ENCODE assay signal across 23 cellular contexts in the genomic region with DNA sequence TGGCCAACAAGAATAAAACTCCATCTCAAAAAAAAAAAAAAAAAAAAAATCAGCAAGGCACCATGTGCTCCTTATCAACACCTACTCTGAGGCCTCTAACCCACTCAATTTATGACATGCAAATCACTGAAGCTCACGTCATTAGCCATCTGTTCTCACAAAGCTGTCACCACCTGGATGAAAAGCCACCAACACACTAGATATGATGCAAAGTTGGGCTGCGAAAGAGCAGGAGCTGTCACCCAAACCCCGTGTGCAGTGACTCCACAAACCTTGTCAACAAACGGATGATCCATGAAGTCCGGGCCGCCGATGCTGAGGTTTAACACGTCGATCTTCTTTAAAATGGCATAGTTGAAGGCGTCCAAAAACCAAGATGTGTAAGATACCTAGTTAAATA. TPM values are rescaled to one million over a fixed set of nuclear protein-coding genes. Genes with fewer than 3 reads are reported as not detected.
A peak's percentile ranks its signal among the peaks of the same experiment; 100 is the strongest.
DNase-seq lines count a peak whose midpoint lies in the region; ATAC-seq and TF ChIP-seq lines count a peak whose summit lies in the region.
"Had no signal": no experiment of that assay in that cellular context is flagged by ENCODE, and none has a peak within 500 bp of the region (broad histone marks: within the 10 kb centered on the region; RNA-seq: fewer than 3 reads in every experiment).

No MANE protein-coding gene starts in this region.

- ATAC-seq in GM21360 (IDR thresholded peaks at IDR 0.05; ENCODE audit: unreplicated experiment), result no peak
- ATAC-seq: activated T-helper 17 cell treated with anti-CD3 and anti-CD28 coated beads, Interleukin-2, amount 50 U/mL, for 72 hours; naive thymus-derived CD4-positive, alpha-beta T cell; right lobe of liver; SK-N-SH treated with all-trans-retinoic acid at 6 μM for 48 hours had no signal

- intact Hi-C loops in uterus (cut with DNase I; ENCODE audit: low total_unique reads), result no loop called here

- H3K36me3 Mint-ChIP-seq in progenitor cell of endocrine pancreas (ENCODE audit: insufficient read depth), result peaks cover 33% of the 10 kb centered on the region

- H3K9me3 ChIP-seq in HEK293 (ENCODE audit: control insufficient read depth, insufficient read depth, low read depth, low read length) (no peaks in the 10 kb centered on the region), uterus (no peaks in the 10 kb centered on the region)
- H3K9me3 ChIP-seq: right lobe of liver, upper lobe of left lung had no signal

- H3K9me3 Mint-ChIP-seq in progenitor cell of endocrine pancreas (ENCODE audit: low read depth), result no peaks in the 10 kb centered on the region
- H3K9me3 Mint-ChIP-seq: activated T-helper 17 cell treated with anti-CD3 and anti-CD28 coated beads, Interleukin-2, amount 50 U/mL, for 72 hours; naive thymus-derived CD4-positive, alpha-beta T cell had no signal

- no peaks in the 10 kb centered on the region; the same call in 1 of the 2 replicates for H3K4me1 ChIP-seq in HEK293 (ENCODE audit: control insufficient read depth, insufficient read depth, low read length)
- no peaks in the 10 kb centered on the region for H3K4me1 ChIP-seq in uterus

- H3K27ac ChIP-seq in HEK293 (ENCODE audit: extremely low read depth, low read depth, low read length) (no peak overlapping the region), uterus (no peak overlapping the region), coronary artery (no peak overlapping the region)
- H3K27ac ChIP-seq: right lobe of liver, upper lobe of left lung had no signal

- peak; percentile 38 to 64 for DNase-seq in NCI-H526 (lab: John Stamatoyannopoulos, UW)
- DNase-seq in cerebellum (ENCODE audit: low spot score), result peak; percentile 83
- DNase-seq in progenitor cell of endocrine pancreas (ENCODE audit: low spot score, unreplicated experiment), result no peak
- no peak for DNase-seq in uterus
- no peak for DNase-seq in coronary artery (ENCODE audit: low spot score)
- DNase-seq: activated CD4-positive, alpha-beta T cell treated with anti-CD3 and anti-CD28 coated beads, Interleukin-2, amount 50 U/mL, for 4 hours; activated CD8-positive, alpha-beta memory T cell treated with anti-CD3 and anti-CD28 coated beads, Interleukin-2, amount 50 U/mL, for 4 hours; H7; KG1; mesendoderm; naive thymus-derived CD4-positive, alpha-beta T cell; NCI-H1930; right lobe of liver; stimulated activated CD4-positive, alpha-beta T cell treated with anti-CD3 and anti-CD28 coated beads, Interleukin-15, amount 100 ng/mL, for 24 hours; upper lobe of left lung had no signal

- H3K27ac Mint-ChIP-seq in progenitor cell of endocrine pancreas, result peak overlapping the region; percentile 30
- H3K27ac Mint-ChIP-seq: activated T-helper 17 cell treated with anti-CD3 and anti-CD28 coated beads, Interleukin-2, amount 50 U/mL, for 72 hours had no signal

- no peak for TF ChIP-seq CTCF in HEK293 (tag by site-specific recombination; IDR thresholded peaks at IDR 0.05)
- TF ChIP-seq CTCF in progenitor cell of endocrine pancreas (IDR thresholded peaks at IDR 0.05; ENCODE audit: unreplicated experiment), result no peak
- TF ChIP-seq CTCF in uterus (IDR thresholded peaks at IDR 0.05), result no peak
- no peak for TF ChIP-seq CTCF in coronary artery (IDR thresholded peaks at IDR 0.05)

- H3K4me3 ChIP-seq in HEK293 (ENCODE audit: low read depth, low read length) (no peak overlapping the region), uterus (no peak overlapping the region), coronary artery (no peak overlapping the region)
- H3K4me3 ChIP-seq: right lobe of liver, upper lobe of left lung had no signal

- CTCF ChIA-PET in HEK293 (lab: Yijun Ruan, JAX), result interaction anchor here (0.6 to 2.4 kb wide), 3 partner anchors 12 to 84 kb away, joined by 3 to 6 read pairs (median 4); no protein-coding TSS in a partner anchor

- no peaks in the 10 kb centered on the region for H3K27me3 Mint-ChIP-seq in progenitor cell of endocrine pancreas
- H3K27me3 Mint-ChIP-seq: activated T-helper 17 cell treated with anti-CD3 and anti-CD28 coated beads, Interleukin-2, amount 50 U/mL, for 72 hours; naive thymus-derived CD4-positive, alpha-beta T cell had no signal

- TF ChIP-seq POLR2A in uterus (IDR thresholded peaks at IDR 0.05), result no peak

- H3K36me3 ChIP-seq in HEK293 (ENCODE audit: control insufficient read depth in 2 of 2, insufficient read depth in 1 of 2, low read length in 2 of 2), result peaks cover 8 to 98% of the 10 kb centered on the region in 2 experiments
- H3K36me3 ChIP-seq in uterus, result no peaks in the 10 kb centered on the region

- POLR2A ChIA-PET in HEK293 (lab: Yijun Ruan, JAX), result no interaction called here

- no peaks in the 10 kb centered on the region for H3K27me3 ChIP-seq in uterus
- H3K27me3 ChIP-seq: right lobe of liver, upper lobe of left lung had no signal

- H3K4me1 Mint-ChIP-seq in progenitor cell of endocrine pancreas (ENCODE audit: low read depth), result peaks cover 9% of the 10 kb centered on the region

- no peak overlapping the region for H3K4me3 Mint-ChIP-seq in progenitor cell of endocrine pancreas (ENCODE audit: low read depth)
- H3K4me3 Mint-ChIP-seq: activated T-helper 17 cell treated with anti-CD3 and anti-CD28 coated beads, Interleukin-2, amount 50 U/mL, for 72 hours; naive thymus-derived CD4-positive, alpha-beta T cell had no signal

TF ChIP-seq in HEK293, 187 proteins besides CTCF, POLR2A, EP300 and RAD21:
- TF ChIP-seq EGR2 (tag by site-specific recombination; IDR thresholded peaks at IDR 0.05; ENCODE audit: low read depth), result peak; percentile 28; the same call in 1 of the 2 replicates
- no peak for TF ChIP-seq KLF9 (tag by site-specific recombination; IDR thresholded peaks at IDR 0.05; ENCODE audit: low read depth)
- 0 out of 2 replicates have a peak, but pooled peaks have one; percentile 28 for TF ChIP-seq ZFHX2 (tag by site-specific recombination; conservative IDR thresholded peaks at IDR 0.05)

RNA-seq across cellular contexts. Expression of gene MBTPS1, which starts 25.3 kb away (rescaled TPM):
- 94.9 TPM for total RNA-seq in cerebellum
- 94.7 and 98.9 TPM in 2 replicates for total RNA-seq in progenitor cell of endocrine pancreas
- 100 to 1,000 TPM in 3 of 4 donors, 10 to 100 TPM in 1; 63.0 to 162 (median 112) TPM for total RNA-seq in uterus

RNA-seq across cellular contexts. Expression of gene SLC38A8, which starts 48.9 kb away (rescaled TPM):
- 0.45 TPM for total RNA-seq in cerebellum
- total RNA-seq in progenitor cell of endocrine pancreas, result 0.24 and 0.80 TPM in 2 replicates
- 1 to 10 TPM in 1 of 4 donors, not detected in 3; 1.3 TPM for total RNA-seq in uterus
- total RNA-seq: activated T-helper 17 cell treated with anti-CD3 and anti-CD28 coated beads, Interleukin-2, amount 50 U/mL, for 72 hours; glomerular endothelial cell; H7; HT-29; naive thymus-derived CD4-positive, alpha-beta T cell; osteocyte; right lobe of liver; RPMI7951; upper lobe of left lung had no signal

RNA-seq across cellular contexts. Expression of gene HSDL1, which starts 53.5 kb away (rescaled TPM):
- total RNA-seq in cerebellum (101 TPM), progenitor cell of endocrine pancreas (43.8 and 47.7 TPM in 2 replicates), uterus (10 to 100 TPM; 10.5 to 46.4 (median 22.3) TPM)

RNA-seq across cellular contexts. Expression of gene DNAAF1, which starts 53.6 kb away (rescaled TPM):
- 0.73 TPM for total RNA-seq in cerebellum
- total RNA-seq in progenitor cell of endocrine pancreas, result 1.4 and 1.8 TPM in 2 replicates
- 1 to 10 TPM in 3 of 4 donors, under 1 TPM in 1; 0.77 to 8.2 (median 2.7) TPM for total RNA-seq in uterus
- total RNA-seq: glomerular endothelial cell, osteocyte, RPMI7951 had no signal

Comparison
In these comparisons a context has a peak if more than half of its experiments do, and no peak if none do; other contexts are left out.
1. DNase-seq: peak in NCI-H526 (2 of 2) and cerebellum (single experiment); none in progenitor cell of endocrine pancreas (single experiment), uterus (0 of 2) and coronary artery (single experiment).